Comparison of ENCODE assay signal across 15 cellular contexts in the genomic region with DNA sequence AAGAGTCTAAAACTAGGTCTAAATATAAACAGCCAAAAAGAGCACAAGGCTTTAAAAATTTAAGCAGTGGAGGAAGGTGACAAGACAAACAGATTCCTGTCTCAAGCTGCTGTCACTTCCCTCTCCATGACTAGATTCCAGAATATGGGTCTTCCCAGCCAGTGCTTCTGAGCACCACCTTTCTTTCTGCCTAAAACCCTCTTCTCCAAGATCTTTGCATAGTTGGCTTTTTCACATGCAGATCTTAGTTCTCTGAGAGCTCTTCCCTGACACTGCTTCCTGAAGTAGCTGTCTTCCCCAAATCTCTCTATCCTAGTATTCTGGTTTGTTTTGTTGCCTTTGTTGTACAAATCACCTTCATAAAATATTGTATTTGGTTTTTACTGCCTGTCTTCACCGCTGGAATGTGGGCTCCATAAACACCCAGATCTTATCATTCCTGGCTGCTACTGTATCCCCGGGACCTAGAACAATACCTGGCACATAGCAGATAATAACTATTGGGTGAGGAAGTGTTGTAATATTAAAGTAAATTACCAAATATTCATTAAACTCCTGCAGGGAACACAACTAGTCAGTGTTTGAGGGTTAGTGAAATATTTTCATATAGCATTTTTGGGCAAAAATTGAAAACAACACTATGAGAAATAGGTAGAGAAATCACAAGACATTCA.
"Had no signal": no experiment of that assay in that cellular context is flagged by ENCODE, and none has a peak within 500 bp of the region (broad histone marks: within the 10 kb centered on the region; RNA-seq: fewer than 3 reads in every experiment).

No MANE protein-coding gene starts in this region.

- H3K36me3 ChIP-seq: stomach, tibial artery, uterus had no signal

- DNase-seq: activated CD4-positive, alpha-beta T cell treated with anti-CD3 and anti-CD28 coated beads, Interleukin-2, amount 50 U/mL, for 4 hours; activated naive CD4-positive, alpha-beta T cell treated with anti-CD3 and anti-CD28 coated beads, Interleukin-2, amount 50 U/mL, for 16 hours; activated T-cell treated with anti-CD3 and anti-CD28 coated beads, Interleukin-2, amount 50 U/mL, for 1 hour; body of pancreas; effector memory CD4-positive, alpha-beta T cell; islet precursor cell; mesendoderm; nephron progenitor cell; stimulated activated CD4-positive, alpha-beta T cell treated with anti-CD3 and anti-CD28 coated beads, Interleukin-15, amount 100 ng/mL, for 24 hours; stimulated activated CD4-positive, alpha-beta T cell treated with anti-CD3 and anti-CD28 coated beads, Interleukin-4, amount 100 ng/mL, for 4 hours; stomach; tibial artery; uterus had no signal

- H3K4me1 ChIP-seq: stomach, tibial artery, uterus had no signal

- H3K27me3 ChIP-seq: body of pancreas, stomach, tibial artery, uterus had no signal

- ATAC-seq: activated CD4-positive, CD25-positive, alpha-beta regulatory T cell treated with anti-CD3 and anti-CD28 coated beads, Interleukin-2, amount 50 U/mL, for 24 hours had no signal

- FAIRE-seq: TTC549 had no signal

- H3K27ac ChIP-seq: stomach, tibial artery had no signal

- H3K4me3 ChIP-seq: body of pancreas, stomach, tibial artery, uterus had no signal

- H3K9me3 ChIP-seq: body of pancreas, stomach, tibial artery, uterus had no signal
